In the genomic region with DNA sequence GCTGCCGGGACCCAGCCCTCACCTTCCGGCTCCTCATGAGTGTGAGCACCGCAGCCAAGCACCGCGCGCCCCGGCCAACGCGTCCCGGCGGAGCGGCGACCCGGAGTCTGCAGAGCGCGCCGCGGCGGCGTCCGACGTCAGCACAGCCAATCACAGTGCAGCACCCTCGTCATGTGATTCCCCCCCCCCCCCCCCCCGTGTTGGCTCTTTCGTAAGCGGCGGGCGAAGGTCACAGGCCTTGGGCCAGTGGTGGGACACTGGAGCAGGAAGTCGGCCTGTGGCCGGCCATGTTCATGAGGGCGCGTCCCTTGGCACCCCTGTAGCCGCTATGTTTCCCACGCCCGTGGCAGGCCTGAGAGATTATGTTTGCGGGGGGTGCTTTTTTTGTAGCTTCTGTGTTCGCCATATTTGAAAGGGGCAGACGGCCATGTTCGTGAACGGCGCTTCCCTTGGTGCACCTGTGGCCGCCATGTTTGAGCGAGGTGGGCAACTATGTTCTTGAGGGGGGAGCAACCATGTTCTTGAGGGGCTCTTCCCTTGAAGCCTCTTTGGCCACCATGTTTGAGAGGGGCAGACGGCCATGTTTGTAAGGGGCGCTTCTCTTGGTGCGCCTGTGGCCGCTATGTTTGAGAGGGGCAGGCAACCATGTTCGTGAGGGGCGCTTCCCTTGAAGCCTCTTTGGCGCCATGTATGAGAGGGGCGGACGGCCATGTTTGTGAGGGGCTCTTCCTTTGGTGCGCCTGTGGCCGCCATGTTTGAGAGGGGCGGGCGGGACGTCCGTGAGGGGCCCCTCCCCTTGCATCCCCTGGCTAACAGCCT, we compare ENCODE assay signal across 8 cellular contexts. TPM values are rescaled to one million over a fixed set of nuclear protein-coding genes. Genes with fewer than 3 reads are reported as not detected.
A peak's percentile ranks its signal among the peaks of the same experiment; 100 is the strongest.
DNase-seq lines count a peak whose midpoint lies in the region; ATAC-seq and TF ChIP-seq lines count a peak whose summit lies in the region.

C1orf174 (minus strand) TSS at position 123 of the 819 bp plus-strand sequence; CDS start at position 37, 86 bp downstream.

- H3K9me3 ChIP-seq in suprapubic skin = no peaks in the 10 kb centered on the region

- no peaks in the 10 kb centered on the region for H3K27me3 ChIP-seq in suprapubic skin

- ATAC-seq in SK-N-SH treated with all-trans-retinoic acid at 6 μM for 48 hours = peak; percentile 93

- peaks cover 14% of the 10 kb centered on the region for H3K4me1 ChIP-seq in suprapubic skin

- DNase-seq in GF-D8 (lab: John Stamatoyannopoulos, UW) (peak; percentile 91), HEK293T (ENCODE audit: extremely low spot score) (peak; percentile 91), MV-4-11 (lab: John Stamatoyannopoulos, UW) (peak; percentile 98), globus pallidus (ENCODE audit: low spot score) (peak; percentile 100), nucleus accumbens (lab: John Stamatoyannopoulos, UW) (peak; percentile 91 to 100 (median 98)), suprapubic skin (ENCODE audit: low spot score in 2 of 2) (peak; percentile 97)

- no peaks in the 10 kb centered on the region for H3K27me3 Mint-ChIP-seq in activated naive CD4-positive, alpha-beta T cell treated with anti-CD3 and anti-CD28 coated beads, Interleukin-2, amount 50 U/mL, for 24 hours

- H3K4me1 Mint-ChIP-seq in activated naive CD4-positive, alpha-beta T cell treated with anti-CD3 and anti-CD28 coated beads, Interleukin-2, amount 50 U/mL, for 24 hours = peaks cover 45% of the 10 kb centered on the region

- no peaks in the 10 kb centered on the region for H3K36me3 ChIP-seq in suprapubic skin

- peaks cover 15% of the 10 kb centered on the region for H3K36me3 Mint-ChIP-seq in activated naive CD4-positive, alpha-beta T cell treated with anti-CD3 and anti-CD28 coated beads, Interleukin-2, amount 50 U/mL, for 24 hours

- peak within 1 kb of the TSS; percentile 96 for H3K4me3 Mint-ChIP-seq in activated naive CD4-positive, alpha-beta T cell treated with anti-CD3 and anti-CD28 coated beads, Interleukin-2, amount 50 U/mL, for 24 hours

- WGBS in suprapubic skin = 0% methylated on average over 12 of the region's 58 CpGs

- TF ChIP-seq POLR2A in suprapubic skin (IDR thresholded peaks at IDR 0.05) = peak in 1 of 2 donors; percentile 1

- TF ChIP-seq EP300 in suprapubic skin (IDR thresholded peaks at IDR 0.05) = no peak

- peak within 1 kb of the TSS; percentile 91 for H3K27ac ChIP-seq in suprapubic skin

- POLR2A ChIA-PET in HEK293T (lab: Yijun Ruan, JAX) = interaction anchor here (0.6 to 1.0 kb wide), 2 partner anchors 14 to 43 kb away, joined by 3 read pairs; partner anchors contain the start of genes CEP104 and DFFB

- peak within 1 kb of the TSS; percentile 76 for H3K4me3 ChIP-seq in suprapubic skin

- peak within 1 kb of the TSS; percentile 98 for H3K27ac Mint-ChIP-seq in activated naive CD4-positive, alpha-beta T cell treated with anti-CD3 and anti-CD28 coated beads, Interleukin-2, amount 50 U/mL, for 24 hours

- CTCF ChIA-PET in HEK293T (lab: Yijun Ruan, JAX) = no interaction called here

- peaks cover 12% of the 10 kb centered on the region for H3K9me3 Mint-ChIP-seq in activated naive CD4-positive, alpha-beta T cell treated with anti-CD3 and anti-CD28 coated beads, Interleukin-2, amount 50 U/mL, for 24 hours

- no peak for TF ChIP-seq CTCF in suprapubic skin (IDR thresholded peaks at IDR 0.05)

TF ChIP-seq in HEK293T, 16 proteins besides CTCF, POLR2A, EP300 and RAD21:
- TF ChIP-seq FOXK2 (IDR thresholded peaks at IDR 0.05) = no peak
- TF ChIP-seq FOXM1 (IDR thresholded peaks at IDR 0.05; ENCODE audit: borderline replicate concordance) = peak; percentile 47; the same call in 1 of the 2 replicates
- TF ChIP-seq NFRKB (IDR thresholded peaks at IDR 0.05) = peak; percentile 83
- TF ChIP-seq FOXA1 (IDR thresholded peaks at IDR 0.05) = no peak
- no peak for TF ChIP-seq LEF1 (IDR thresholded peaks at IDR 0.05; ENCODE audit: borderline replicate concordance)
- peak; percentile 66; the same call in 1 of the 2 replicates for TF ChIP-seq TARDBP (IDR thresholded peaks at IDR 0.05)
- no peak; the same call in 1 of the 2 replicates for TF ChIP-seq ELF4 (IDR thresholded peaks at IDR 0.05)
- TF ChIP-seq, protein P1, sequence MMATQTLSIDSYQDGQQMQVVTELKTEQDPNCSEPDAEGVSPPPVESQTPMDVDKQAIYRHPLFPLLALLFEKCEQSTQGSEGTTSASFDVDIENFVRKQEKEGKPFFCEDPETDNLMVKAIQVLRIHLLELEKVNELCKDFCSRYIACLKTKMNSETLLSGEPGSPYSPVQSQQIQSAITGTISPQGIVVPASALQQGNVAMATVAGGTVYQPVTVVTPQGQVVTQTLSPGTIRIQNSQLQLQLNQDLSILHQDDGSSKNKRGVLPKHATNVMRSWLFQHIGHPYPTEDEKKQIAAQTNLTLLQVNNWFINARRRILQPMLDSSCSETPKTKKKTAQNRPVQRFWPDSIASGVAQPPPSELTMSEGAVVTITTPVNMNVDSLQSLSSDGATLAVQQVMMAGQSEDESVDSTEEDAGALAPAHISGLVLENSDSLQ (IDR thresholded peaks at IDR 0.05) = no peak
- TF ChIP-seq HDGF (IDR thresholded peaks at IDR 0.05; ENCODE audit: borderline replicate concordance) = no peak
- TF ChIP-seq BHLHE40 (IDR thresholded peaks at IDR 0.05; ENCODE audit: borderline replicate concordance) = no peak
- no peak for TF ChIP-seq CTBP1 (IDR thresholded peaks at IDR 0.05; ENCODE audit: borderline replicate concordance)
- no peak for TF ChIP-seq SP1 (IDR thresholded peaks at IDR 0.05)
- TF ChIP-seq L3MBTL2 (conservative IDR thresholded peaks at IDR 0.05) = peak; percentile 38; the same call in 1 of the 2 replicates
- TF ChIP-seq ARNT (IDR thresholded peaks at IDR 0.05) = no peak
- TF ChIP-seq SUZ12 (IDR thresholded peaks at IDR 0.05) = no peak
- no peak for TF ChIP-seq ZNF384 (IDR thresholded peaks at IDR 0.05)

TF ChIP-seq in SK-N-SH treated with all-trans-retinoic acid at 6 μM for 48 hours, 23 proteins besides CTCF, POLR2A, EP300 and RAD21 (continues in another document):
- peak; percentile 95 for TF ChIP-seq SNAI2 (CRISPR knock-in tag; IDR thresholded peaks at IDR 0.05)
- TF ChIP-seq BACH2 (CRISPR knock-in tag; IDR thresholded peaks at IDR 0.05; ENCODE audit: borderline replicate concordance) = peak; percentile 86
- peak; percentile 55; the same call in 1 of the 2 replicates for TF ChIP-seq ZC3H10 (CRISPR knock-in tag; IDR thresholded peaks at IDR 0.05)
- no peak for TF ChIP-seq ESRRG (CRISPR knock-in tag; IDR thresholded peaks at IDR 0.05)
- TF ChIP-seq CSDC2 (CRISPR knock-in tag; IDR thresholded peaks at IDR 0.05) = peak; percentile 95
- no peak; the same call in 1 of the 2 replicates for TF ChIP-seq GLIS3 (CRISPR knock-in tag; IDR thresholded peaks at IDR 0.05)
- TF ChIP-seq ZFP30 (CRISPR knock-in tag; IDR thresholded peaks at IDR 0.05) = no peak
- 0 out of 2 replicates have a peak, but pooled peaks have one; percentile 65 for TF ChIP-seq ZNF565 (CRISPR knock-in tag; conservative IDR thresholded peaks at IDR 0.05; ENCODE audit: low read depth)
- TF ChIP-seq ZNF8 (CRISPR knock-in tag; IDR thresholded peaks at IDR 0.05) = 0 out of 2 replicates have a peak, but pooled peaks have one; percentile 63
- TF ChIP-seq TOX (CRISPR knock-in tag; IDR thresholded peaks at IDR 0.05; ENCODE audit: borderline replicate concordance) = no peak
- 0 out of 2 replicates have a peak, but pooled peaks have one; percentile 56 for TF ChIP-seq CREB5 (CRISPR knock-in tag; IDR thresholded peaks at IDR 0.05; ENCODE audit: low read depth)
- no peak for TF ChIP-seq RARB (CRISPR knock-in tag; IDR thresholded peaks at IDR 0.05)
- peak; percentile 56; the same call in 1 of the 2 replicates for TF ChIP-seq ISL1 (CRISPR knock-in tag; IDR thresholded peaks at IDR 0.05)
- TF ChIP-seq PPARA (CRISPR knock-in tag; IDR thresholded peaks at IDR 0.05; ENCODE audit: borderline replicate concordance) = peak; percentile 74; the same call in 1 of the 2 replicates
- TF ChIP-seq PATZ1 (CRISPR knock-in tag; IDR thresholded peaks at IDR 0.05; ENCODE audit: borderline replicate concordance) = peak; percentile 89
- no peak for TF ChIP-seq CSRNP3 (CRISPR knock-in tag; IDR thresholded peaks at IDR 0.05)

RNA-seq across cellular contexts. Expression of gene C1orf174, which starts in this region (rescaled TPM):
- 10 to 100 TPM; 16.0 to 25.3 (median 19.7) TPM for total RNA-seq in suprapubic skin

Comparison
In these comparisons a context has a peak if more than half of its experiments do, and no peak if none do; other contexts are left out.
1. Peak in every context shown above with its lines: DNase-seq, ATAC-seq, H3K4me3 ChIP-seq and H3K27ac ChIP-seq.